ENCODE assay signal across 8 cellular contexts in the genomic region with DNA sequence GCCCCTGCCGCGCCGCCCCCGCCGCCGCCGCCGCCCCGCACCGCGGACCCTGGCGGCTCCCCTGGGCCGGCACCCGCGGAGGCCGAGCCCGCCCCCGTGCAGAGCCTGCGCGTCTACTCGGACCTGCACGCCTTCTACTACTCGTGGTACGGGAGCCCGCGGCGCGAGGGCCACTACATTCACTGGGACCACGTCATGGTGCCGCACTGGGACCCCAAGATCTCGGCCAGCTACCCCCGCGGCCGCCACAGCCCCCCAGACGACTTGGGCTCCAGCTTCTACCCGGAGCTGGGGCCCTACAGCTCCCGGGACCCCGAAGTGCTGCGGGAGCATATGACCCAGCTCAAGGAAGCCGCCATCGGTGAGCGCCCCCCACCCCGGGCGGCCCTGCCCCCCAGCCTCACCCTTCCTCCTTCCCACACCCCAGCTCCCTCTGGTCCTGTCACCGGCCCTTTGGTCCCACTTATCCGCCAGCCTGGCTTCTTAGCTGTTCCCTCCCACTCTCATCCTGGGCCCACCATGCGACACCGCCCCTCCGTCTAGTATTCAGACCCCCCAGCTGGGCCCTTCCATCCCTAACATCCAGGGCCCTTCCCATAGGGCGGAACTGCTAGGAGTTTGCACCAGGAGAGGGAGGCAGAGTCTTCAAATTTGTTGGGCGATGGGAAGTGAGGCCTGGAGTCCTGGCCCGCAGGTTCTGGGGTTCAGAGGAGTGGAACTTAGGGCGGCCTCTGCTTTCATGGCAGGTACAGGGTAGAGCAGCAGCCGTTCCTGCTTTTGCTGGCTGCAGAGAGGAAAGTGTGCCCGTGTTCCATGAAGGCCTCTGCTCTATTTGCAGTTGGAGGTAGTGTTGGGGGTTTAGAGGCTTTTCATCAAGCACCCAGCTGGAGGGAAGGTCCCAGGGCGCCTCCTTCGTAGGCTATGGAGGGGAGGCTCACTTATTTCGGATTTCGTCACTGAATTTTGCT. TPM values are rescaled to one million over a fixed set of nuclear protein-coding genes. Genes with fewer than 3 reads are reported as not detected.
DNase-seq lines count a peak whose midpoint lies in the region; ATAC-seq and TF ChIP-seq lines count a peak whose summit lies in the region.

No MANE protein-coding gene starts in this region.

- DNase-seq in D341Med (ENCODE audit: low spot score) (peak; percentile 58), H7 (peak; percentile 71), Peyer's patch (no peak), spleen (no peak), cerebellar nuclear complex (lab: John Stamatoyannopoulos, UW) (no peak), A172 (ENCODE audit: low spot score) (no peak)

- H3K4me1 ChIP-seq in Peyer's patch = peaks cover 0 to 17% (median 8%) of the 10 kb centered on the region in 4 donors
- H3K4me1 ChIP-seq in gastroesophageal sphincter = peaks cover 0 to 28% (median 16%) of the 10 kb centered on the region in 3 donors
- peaks cover 6 to 27% (median 20%) of the 10 kb centered on the region in 6 donors for H3K4me1 ChIP-seq in spleen

- ATAC-seq in gastroesophageal sphincter (peak; percentile 22), GM18870 (IDR thresholded peaks at IDR 0.05; ENCODE audit: unreplicated experiment) (no peak)

- peak overlapping the region; percentile 69 for H3K4me3 ChIP-seq in H7 (ENCODE audit: insufficient read depth, low read depth, low read length)
- H3K4me3 ChIP-seq in Peyer's patch = peak overlapping the region; percentile 49 to 79 (median 76)
- peak overlapping the region in 1 of 2 donors; percentile 57 for H3K4me3 ChIP-seq in gastroesophageal sphincter
- peak overlapping the region; percentile 18 to 88 (median 56) for H3K4me3 ChIP-seq in spleen

- H3K27ac ChIP-seq in Peyer's patch (peak overlapping the region in 1 of 4 donors; percentile 52), gastroesophageal sphincter (no peak overlapping the region), spleen (peak overlapping the region in 1 of 8 donors; percentile 65)

- TF ChIP-seq EP300 in gastroesophageal sphincter (IDR thresholded peaks at IDR 0.05) = no peak

- TF ChIP-seq POLR2A in Peyer's patch (IDR thresholded peaks at IDR 0.05) (no peak), gastroesophageal sphincter (IDR thresholded peaks at IDR 0.05) (no peak), spleen (IDR thresholded peaks at IDR 0.05) (no peak)

- intact Hi-C loops in spleen (cut with DNase I; ENCODE audit: low total_unique reads) = no loop called here

- H3K36me3 ChIP-seq in H7 (replicated peaks; ENCODE audit: control insufficient read depth, insufficient read depth, low read length) = peaks cover 2% of the 10 kb centered on the region
- peaks cover 0 to under 1% (median 0%) of the 10 kb centered on the region in 3 donors for H3K36me3 ChIP-seq in Peyer's patch
- peaks cover 0 to 22% of the 10 kb centered on the region in 2 donors for H3K36me3 ChIP-seq in gastroesophageal sphincter
- peaks cover 0 to 14% (median 0%) of the 10 kb centered on the region in 6 donors for H3K36me3 ChIP-seq in spleen

- H3K9me3 ChIP-seq in Peyer's patch (no peaks in the 10 kb centered on the region), gastroesophageal sphincter (no peaks in the 10 kb centered on the region), spleen (no peaks in the 10 kb centered on the region)

- 12 to 26% methylated on average over 5 to 8 of the region's 59 CpGs for WGBS in gastroesophageal sphincter (ENCODE audit: low coverage in 1 of 2), 2 donors
- 10 to 31% (median 14%) methylated on average over 16 to 59 of the region's 59 CpGs for WGBS in spleen, 5 donors

- TF ChIP-seq CTCF in Peyer's patch (IDR thresholded peaks at IDR 0.05) (peak in 1 of 6 experiments; percentile 6), gastroesophageal sphincter (IDR thresholded peaks at IDR 0.05) (no peak), spleen (IDR thresholded peaks at IDR 0.05 in 8 of 11, conservative IDR thresholded peaks at IDR 0.05 in 3 of 11) (no peak)

- H3K27me3 ChIP-seq in H7 (ENCODE audit: control insufficient read depth, insufficient read depth, low read length) (peaks cover 50% of the 10 kb centered on the region), Peyer's patch (no peaks in the 10 kb centered on the region), gastroesophageal sphincter (peaks cover 4% of the 10 kb centered on the region), spleen (replicated peaks in 1 of 7) (peaks cover 0 to 46% (median 5%) of the 10 kb centered on the region in 7 donors)

RNA-seq across cellular contexts. Expression of a gene that starts 1.0 kb away (rescaled TPM):
- total RNA-seq in H7 (2014; rRNA removed; shearing (Covaris generic)) = 9.9 and 11.6 TPM in 2 replicates
- 1 to 10 TPM; 3.3 to 3.8 (median 3.6) TPM for total RNA-seq in Peyer's patch
- total RNA-seq in gastroesophageal sphincter = 1 to 10 TPM; 1.5 to 2.8 (median 2.7) TPM
- 1 to 10 TPM; 1.8 to 9.2 (median 3.1) TPM for total RNA-seq in spleen
- 1 to 10 TPM; 1.4 to 2.3 (median 1.8) TPM for polyA plus RNA-seq in spleen
- 13.2 and 13.9 TPM in 2 replicates for total RNA-seq in A172 (2014; rRNA removed; shearing (Covaris generic))

RNA-seq across cellular contexts. Expression of a gene that starts 12.9 kb away (rescaled TPM):
- total RNA-seq in H7 (2014; rRNA removed; shearing (Covaris generic)) = 70.5 and 94.7 TPM in 2 replicates
- total RNA-seq in Peyer's patch (100 to 1,000 TPM in 1 of 4 donors, 10 to 100 TPM in 3; 27.2 to 178 (median 39.6) TPM), gastroesophageal sphincter (10 to 100 TPM; 53.7 to 73.0 (median 62.5) TPM), spleen (10 to 100 TPM; 15.9 to 31.1 (median 19.5) TPM)
- 10 to 100 TPM; 18.1 to 38.5 (median 23.1) TPM for polyA plus RNA-seq in spleen
- total RNA-seq in A172 (2014; rRNA removed; shearing (Covaris generic)) = 22.9 and 34.6 TPM in 2 replicates

RNA-seq across cellular contexts. Expression of a gene that starts 13.4 kb away (rescaled TPM):
- 54.3 and 61.8 TPM in 2 replicates for total RNA-seq in H7 (2014; rRNA removed; shearing (Covaris generic))
- total RNA-seq in Peyer's patch = 10 to 100 TPM in 2 of 4 donors, 1 to 10 TPM in 2; 8.1 to 12.9 (median 9.7) TPM
- total RNA-seq in gastroesophageal sphincter = 10 to 100 TPM; 13.6 to 16.9 (median 15.4) TPM
- total RNA-seq in spleen = 10 to 100 TPM in 5 of 7 donors, 1 to 10 TPM in 2; 8.0 to 13.4 (median 10.9) TPM
- polyA plus RNA-seq in spleen = 10 to 100 TPM in 1 of 3 donors, 1 to 10 TPM in 2; 7.5 to 12.2 (median 9.9) TPM
- 30.6 and 39.5 TPM in 2 replicates for total RNA-seq in A172 (2014; rRNA removed; shearing (Covaris generic))

RNA-seq across cellular contexts. Expression of a gene that starts 29.7 kb away (rescaled TPM):
- 0.15 and 0.21 TPM in 2 replicates for total RNA-seq in H7 (2014; rRNA removed; shearing (Covaris generic))
- total RNA-seq in Peyer's patch = 10 to 100 TPM in 3 of 4 donors, 1 to 10 TPM in 1; 9.9 to 67.8 (median 58.0) TPM
- total RNA-seq in gastroesophageal sphincter = under 1 TPM; 0.12 to 0.93 (median 0.51) TPM
- under 1 TPM in 4 of 7 donors, not detected in 3; 0.07 to 0.43 (median 0.26) TPM for total RNA-seq in spleen
- polyA plus RNA-seq in spleen = under 1 TPM; 0.02 to 0.10 (median 0.02) TPM
- not detected in 2 replicates for total RNA-seq in A172 (2014; rRNA removed; shearing (Covaris generic))

Comparison
In these comparisons a context has a peak if more than half of its experiments do, and no peak if none do; other contexts are left out.
1. DNase-seq: peak in D341Med (single experiment) and H7 (single experiment); none in Peyer's patch (0 of 3), spleen (single experiment), cerebellar nuclear complex (0 of 2) and A172 (single experiment).